ENCODE assay signal across 8 cellular contexts in genomic region chr6:32148722-32149576, GRCh38. TPM values are rescaled to one million over a fixed set of nuclear protein-coding genes. Genes with fewer than 3 reads are reported as not detected.
A peak's percentile ranks its signal among the peaks of the same experiment; 100 is the strongest.
DNase-seq lines count a peak whose midpoint lies in the region; ATAC-seq and TF ChIP-seq lines count a peak whose summit lies in the region.

No MANE protein-coding gene starts in this region.

- H3K4me1 ChIP-seq in breast epithelium (no peaks in the 10 kb centered on the region), mucosa of descending colon (ENCODE audit: low read depth) (peaks cover 9% of the 10 kb centered on the region)

- H3K36me3 ChIP-seq in breast epithelium (no peaks in the 10 kb centered on the region), mucosa of descending colon (ENCODE audit: low read depth) (no peaks in the 10 kb centered on the region)

- no peaks in the 10 kb centered on the region for H3K9me3 Mint-ChIP-seq in MCF 10A (ENCODE audit: unreplicated experiment)
- H3K9me3 Mint-ChIP-seq in type B pancreatic cell = no peaks in the 10 kb centered on the region

- DNase-seq in breast epithelium (ENCODE audit: low spot score in 2 of 2) = no peak
- DNase-seq in MCF 10A (ENCODE audit: unreplicated experiment) = no peak
- peak; percentile 61 for DNase-seq in central memory CD4-positive, alpha-beta T cell
- DNase-seq in mucosa of descending colon = peak; percentile 74 to 86 (median 82)
- peak; percentile 47 to 50 for DNase-seq in stimulated activated CD8-positive, alpha-beta memory T cell treated with anti-CD3 and anti-CD28 coated beads, Interleukin-7, amount 100 ng/mL, for 48 hours (ENCODE audit: extremely low read depth in 1 of 2, low read depth in 1 of 2)
- no peak for DNase-seq in putamen (ENCODE audit: low spot score)
- DNase-seq in type B pancreatic cell (ENCODE audit: extremely low spot score, unreplicated experiment) = no peak

- H3K36me3 Mint-ChIP-seq in MCF 10A (ENCODE audit: insufficient read depth, unreplicated experiment) = peaks cover under 1% of the 10 kb centered on the region
- H3K36me3 Mint-ChIP-seq in type B pancreatic cell = no peaks in the 10 kb centered on the region

- CTCF ChIA-PET in MCF 10A (lab: Yijun Ruan, JAX) = interaction anchor here (0.6 kb wide), 1 partner anchor 354 kb away, joined by 4 read pairs; no protein-coding TSS in a partner anchor

- TF ChIP-seq CTCF in breast epithelium (IDR thresholded peaks at IDR 0.05) = no peak
- no peak for TF ChIP-seq CTCF in MCF 10A (IDR thresholded peaks at IDR 0.05; ENCODE audit: unreplicated experiment)
- TF ChIP-seq CTCF in mucosa of descending colon (IDR thresholded peaks at IDR 0.05) = no peak
- TF ChIP-seq CTCF in type B pancreatic cell (conservative IDR thresholded peaks at IDR 0.05) = no peak

- ATAC-seq in mucosa of descending colon (peak; percentile 75), HG03442 (IDR thresholded peaks at IDR 0.05; ENCODE audit: unreplicated experiment) (no peak)

- no TSS peak for BruUV-seq in MCF 10A (replicated peaks; lab: Mats Ljungman, UMichigan)

- POLR2A ChIA-PET in MCF 10A (lab: Yijun Ruan, JAX) = no interaction called here

- H3K4me3 Mint-ChIP-seq in MCF 10A (ENCODE audit: unreplicated experiment) = no peak overlapping the region
- H3K4me3 Mint-ChIP-seq in type B pancreatic cell = no peak overlapping the region

- no peaks in the 10 kb centered on the region for H3K27me3 Mint-ChIP-seq in MCF 10A (ENCODE audit: insufficient read depth, unreplicated experiment)
- peaks cover 21% of the 10 kb centered on the region for H3K27me3 Mint-ChIP-seq in type B pancreatic cell

- no peaks in the 10 kb centered on the region for H3K27me3 ChIP-seq in breast epithelium

- no peak overlapping the region for H3K27ac ChIP-seq in breast epithelium

- H3K4me3 ChIP-seq in breast epithelium (peak overlapping the region in 2 of 3 donors; percentile 26 to 33), mucosa of descending colon (no peak overlapping the region)

- H3K27ac Mint-ChIP-seq in MCF 10A (ENCODE audit: low read depth, unreplicated experiment) (no peak overlapping the region), type B pancreatic cell (no peak overlapping the region)

- TF ChIP-seq POLR2A in breast epithelium (IDR thresholded peaks at IDR 0.05) = no peak

- H3K9me3 ChIP-seq in breast epithelium (no peaks in the 10 kb centered on the region), mucosa of descending colon (no peaks in the 10 kb centered on the region)

- intact Hi-C loops in breast epithelium (cut with DNase I; ENCODE audit: low total_unique reads) (no loop called here), MCF 10A (cut with micrococcal nuclease) (no loop called here), mucosa of descending colon (cut with DNase I, micrococcal nuclease) (no loop called here)

- H3K4me1 Mint-ChIP-seq in MCF 10A (ENCODE audit: insufficient read depth, unreplicated experiment) (peaks cover 15% of the 10 kb centered on the region), type B pancreatic cell (ENCODE audit: unreplicated experiment) (peaks cover 33% of the 10 kb centered on the region)

RNA-seq across cellular contexts. Expression of gene PRRT1, which starts 2.8 kb away (rescaled TPM):
- total RNA-seq in breast epithelium = 1 to 10 TPM in 2 of 3 donors, under 1 TPM in 1; 0.48 to 2.8 (median 1.3) TPM
- 0.17 and 0.19 TPM in 2 replicates for total RNA-seq in MCF 10A (2022)
- 1 to 10 TPM in 2 of 3 donors, under 1 TPM in 1; 0.96 to 6.6 (median 2.0) TPM for total RNA-seq in mucosa of descending colon
- 1.00 and 2.7 TPM in 2 replicates for total RNA-seq in type B pancreatic cell (ENCODE audit: low replicate concordance)

RNA-seq across cellular contexts. Expression of gene PPT2, which starts 5.0 kb away (rescaled TPM):
- total RNA-seq in breast epithelium = 10 to 100 TPM; 18.4 to 59.6 (median 28.5) TPM
- total RNA-seq in MCF 10A (2022) = 3.7 and 5.4 TPM in 2 replicates
- total RNA-seq in mucosa of descending colon = 10 to 100 TPM; 16.8 to 37.2 (median 34.4) TPM
- 44.1 and 46.9 TPM in 2 replicates for total RNA-seq in type B pancreatic cell (ENCODE audit: low replicate concordance)

RNA-seq across cellular contexts. Expression of gene EGFL8, which starts 15.4 kb away (rescaled TPM):
- total RNA-seq in breast epithelium (10 to 100 TPM; 10.2 to 19.6 (median 11.8) TPM), MCF 10A (2022) (3.1 and 6.7 TPM in 2 replicates), mucosa of descending colon (10 to 100 TPM; 16.9 to 32.1 (median 21.5) TPM), type B pancreatic cell (ENCODE audit: low replicate concordance) (27.1 and 35.8 TPM in 2 replicates)

RNA-seq across cellular contexts. Expression of gene FKBPL, which starts 18.9 kb away (rescaled TPM):
- total RNA-seq in breast epithelium = 1 to 10 TPM; 2.6 to 4.1 (median 2.7) TPM
- total RNA-seq in MCF 10A (2022) = 4.8 and 5.8 TPM in 2 replicates
- 1 to 10 TPM; 5.0 to 6.8 (median 5.3) TPM for total RNA-seq in mucosa of descending colon
- 8.4 and 10.1 TPM in 2 replicates for total RNA-seq in type B pancreatic cell (ENCODE audit: low replicate concordance)

RNA-seq across cellular contexts. Expression of gene ATF6B, which starts 20.9 kb away (rescaled TPM):
- total RNA-seq in breast epithelium (10 to 100 TPM; 37.0 to 44.8 (median 43.6) TPM), MCF 10A (2022) (65.6 and 86.5 TPM in 2 replicates), mucosa of descending colon (100 to 1,000 TPM in 1 of 3 donors, 10 to 100 TPM in 2; 79.9 to 121 (median 97.4) TPM), type B pancreatic cell (ENCODE audit: low replicate concordance) (95.8 and 99.3 TPM in 2 replicates)

Comparison
In these comparisons a context has a peak if more than half of its experiments do, and no peak if none do; other contexts are left out.
1. DNase-seq: peak in central memory CD4-positive, alpha-beta T cell (single experiment), mucosa of descending colon (3 of 3) and stimulated activated CD8-positive, alpha-beta memory T cell treated with anti-CD3 and anti-CD28 coated beads, Interleukin-7, amount 100 ng/mL, for 48 hours (2 of 2); none in breast epithelium (0 of 2), MCF 10A (single experiment), putamen (single experiment) and type B pancreatic cell (single experiment).